30 cellular contexts compared by ENCODE assay signal in the genomic region with DNA sequence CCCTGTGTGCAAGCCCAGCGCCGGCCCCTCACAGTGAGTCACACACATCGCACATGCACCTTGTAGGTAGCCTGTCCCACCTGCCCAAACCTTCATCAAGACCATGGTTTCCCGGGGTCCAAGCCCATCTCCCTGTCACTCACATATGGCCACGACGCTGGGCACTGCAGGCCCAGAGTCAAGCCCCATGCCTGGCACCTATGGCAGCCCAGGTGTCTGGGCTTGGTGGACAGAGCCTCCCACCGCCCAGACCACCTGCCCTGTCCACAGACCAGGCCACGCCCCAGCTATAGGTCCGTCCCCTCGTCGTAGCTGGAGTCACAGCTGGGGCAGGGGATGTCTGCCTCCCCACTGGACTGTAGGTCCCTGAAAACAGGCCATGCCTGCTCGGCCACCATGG.
"Had no signal": no experiment of that assay in that cellular context is flagged by ENCODE, and none has a peak within 500 bp of the region (broad histone marks: within the 10 kb centered on the region; RNA-seq: fewer than 3 reads in every experiment).

No MANE protein-coding gene starts in this region.

- H3K4me1 Mint-ChIP-seq: natural killer cell had no signal

- H3K4me1 ChIP-seq: parathyroid adenoma, psoas muscle, spleen, transverse colon, upper lobe of right lung, uterus had no signal

- DNase-seq: naive thymus-derived CD4-positive, alpha-beta T cell; natural killer cell; occipital lobe; ovary; posterior cingulate gyrus; psoas muscle; right cardiac atrium; spleen; stimulated activated CD4-positive, alpha-beta T cell treated with anti-CD3 and anti-CD28 coated beads, Interleukin-12 subunit alpha, Interleukin-12 subunit beta, amount 100 ng/mL, for 4 hours; stimulated activated CD4-positive, alpha-beta T cell treated with anti-CD3 and anti-CD28 coated beads, Interleukin-1b, Interleukin-23, amount 100 ng/mL, for 48 hours; stimulated activated CD4-positive, alpha-beta T cell treated with anti-CD3 and anti-CD28 coated beads, Interleukin-4, amount 100 ng/mL, for 1 hour; stimulated activated CD4-positive, alpha-beta T cell treated with anti-CD3 and anti-CD28 coated beads, Interleukin-4, amount 100 ng/mL, for 4 hours; stimulated activated CD8-positive, alpha-beta memory T cell treated with anti-CD3 and anti-CD28 coated beads, Interleukin-4, amount 100 ng/mL, for 48 hours; stimulated activated naive CD4-positive, alpha-beta T cell; stimulated activated naive CD8-positive, alpha-beta T cell treated with anti-CD3 and anti-CD28 coated beads, Interleukin-15, amount 100 ng/mL, for 72 hours; stimulated activated naive CD8-positive, alpha-beta T cell treated with anti-CD3 and anti-CD28 coated beads, Interleukin-15, Interleukin-2, amounts not matched to agents 100 U/mL and 50 U/mL, for 24 hours; testis; tibial artery; transverse colon; upper lobe of right lung; uterus had no signal

- H2AFZ ChIP-seq: parathyroid adenoma had no signal

- H3K27me3 ChIP-seq: ovary, testis, transverse colon, upper lobe of right lung, uterus had no signal

- H3K36me3 ChIP-seq: ovary, spleen, suprapubic skin, tibial artery, transverse colon, upper lobe of right lung, uterus had no signal

- H3K27ac ChIP-seq: parathyroid adenoma, psoas muscle, skin epidermis, spleen, suprapubic skin, transverse colon, upper lobe of right lung, uterus had no signal

- H3K27me3 Mint-ChIP-seq: naive thymus-derived CD4-positive, alpha-beta T cell; progenitor cell of endocrine pancreas; stimulated activated naive CD8-positive, alpha-beta T cell treated with anti-CD3 and anti-CD28 coated beads, Interleukin-15, amount 100 ng/mL, for 72 hours had no signal

- H3K4me3 ChIP-seq: ovary, psoas muscle, skin epidermis, smooth muscle cell, spleen, suprapubic skin, testis, tibial artery, transverse colon, upper lobe of right lung, uterus had no signal

- ATAC-seq: naive thymus-derived CD4-positive, alpha-beta T cell; natural killer cell; psoas muscle; right cardiac atrium; sciatic nerve; stimulated activated memory B cell treated with anti-CD40 and anti-IgM and Interleukin-4, amounts not matched to agents 10 μg/mL and 1 μg/mL and 100 μg/mL, for 72 hours; stimulated activated naive CD8-positive, alpha-beta T cell treated with anti-CD3 and anti-CD28 coated beads, Interleukin-15, amount 100 ng/mL, for 72 hours; stimulated activated naive CD8-positive, alpha-beta T cell treated with anti-CD3 and anti-CD28 coated beads, Interleukin-15, Interleukin-2, amounts not matched to agents 100 U/mL and 50 U/mL, for 24 hours; upper lobe of right lung had no signal

- H3K27ac Mint-ChIP-seq: naive thymus-derived CD4-positive, alpha-beta T cell; natural killer cell; progenitor cell of endocrine pancreas; stimulated activated memory B cell treated with anti-CD40 and anti-IgM and Interleukin-4, amounts not matched to agents 10 μg/mL and 1 μg/mL and 100 μg/mL, for 72 hours; stimulated activated naive CD8-positive, alpha-beta T cell treated with anti-CD3 and anti-CD28 coated beads, Interleukin-15, amount 100 ng/mL, for 72 hours; type B pancreatic cell had no signal

- H3K79me2 ChIP-seq: parathyroid adenoma had no signal

- H3K9ac ChIP-seq: parathyroid adenoma had no signal

- H3K36me3 Mint-ChIP-seq: naive thymus-derived CD4-positive, alpha-beta T cell; natural killer cell; stimulated activated memory B cell treated with anti-CD40 and anti-IgM and Interleukin-4, amounts not matched to agents 10 μg/mL and 1 μg/mL and 100 μg/mL, for 72 hours; type B pancreatic cell had no signal

- H3K4me2 ChIP-seq: smooth muscle cell had no signal

- H3K9me3 ChIP-seq: ovary, psoas muscle, suprapubic skin, testis, tibial artery, transverse colon, upper lobe of right lung, uterus had no signal

- H3K4me3 Mint-ChIP-seq: naive thymus-derived CD4-positive, alpha-beta T cell; natural killer cell; nephron; stimulated activated memory B cell treated with anti-CD40 and anti-IgM and Interleukin-4, amounts not matched to agents 10 μg/mL and 1 μg/mL and 100 μg/mL, for 72 hours; stimulated activated naive CD8-positive, alpha-beta T cell treated with anti-CD3 and anti-CD28 coated beads, Interleukin-15, amount 100 ng/mL, for 72 hours; type B pancreatic cell had no signal

- H3K9me3 Mint-ChIP-seq: naive thymus-derived CD4-positive, alpha-beta T cell; natural killer cell; nephron; stimulated activated naive CD8-positive, alpha-beta T cell treated with anti-CD3 and anti-CD28 coated beads, Interleukin-15, amount 100 ng/mL, for 72 hours; type B pancreatic cell had no signal
